33 cellular contexts compared by ENCODE assay signal in the genomic region with DNA sequence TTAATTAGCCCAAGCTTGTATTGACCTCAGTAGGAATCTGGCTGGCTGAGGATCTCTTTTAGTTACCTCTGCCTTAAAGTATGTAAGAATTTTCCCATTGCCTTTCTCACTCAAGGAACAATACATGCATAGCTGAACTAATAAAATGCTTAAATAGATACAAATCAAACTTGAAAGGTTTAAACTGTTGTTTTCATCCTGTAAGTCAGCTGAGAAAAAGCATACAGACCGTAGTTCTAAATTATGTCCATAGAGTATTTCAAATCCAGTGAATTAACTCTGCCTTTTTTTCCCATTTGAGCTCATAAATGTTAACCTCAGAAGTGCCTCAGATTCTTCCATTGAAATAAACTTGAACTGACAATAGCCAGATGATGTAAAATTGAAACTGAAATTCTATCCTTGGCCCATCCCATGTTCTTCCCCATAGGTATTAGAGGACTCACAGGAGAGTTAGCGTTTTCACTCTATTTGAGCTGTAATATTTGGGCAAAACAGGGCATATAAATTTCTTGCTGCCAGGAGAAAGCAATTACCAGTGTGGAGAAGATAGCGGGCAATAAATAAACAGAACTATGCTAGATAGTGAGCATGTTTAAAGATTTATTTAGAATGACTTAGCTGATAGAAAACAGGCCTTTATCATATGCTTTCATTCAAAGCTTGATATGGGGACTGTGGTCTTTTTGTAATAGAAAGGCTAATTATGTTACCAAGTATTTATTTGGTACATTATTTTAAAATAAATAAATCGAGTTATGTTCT.
DNase-seq lines count a peak whose midpoint lies in the region; FAIRE-seq and TF ChIP-seq lines count a peak whose summit lies in the region.
"Had no signal": no experiment of that assay in that cellular context is flagged by ENCODE, and none has a peak within 500 bp of the region (broad histone marks: within the 10 kb centered on the region; RNA-seq: fewer than 3 reads in every experiment).

No MANE protein-coding gene starts in this region.

- no peaks in the 10 kb centered on the region; the same call in 1 of the 2 replicates for H3K27me3 Mint-ChIP-seq in HFFc6 (ENCODE audit: insufficient read depth)
- H3K27me3 Mint-ChIP-seq in nephron (ENCODE audit: low read depth) = no peaks in the 10 kb centered on the region
- H3K27me3 Mint-ChIP-seq: activated CD8-positive, alpha-beta memory T cell treated with anti-CD3 and anti-CD28 coated beads, Interleukin-2, amount 10 ng/mL, durations not matched to agents 7 days and 5 days; dendritic cell treated with granulocyte-macrophage colony-stimulating factor and Interleukin-4, amounts not matched to agents 40 ng/mL and 50 ng/mL, for 4 days; naive thymus-derived CD8-positive, alpha-beta T cell had no signal

- in situ Hi-C loops in astrocyte of the spinal cord (cut with HindIII; ENCODE audit: low sequenced_read_pairs) = no loop called here

- H3K9me3 ChIP-seq in kidney (ENCODE audit: control insufficient read depth in 1 of 2, low read length in 2 of 2) = no peaks in the 10 kb centered on the region
- H3K9me3 ChIP-seq: adrenal gland, esophagus muscularis mucosa, left lung, SJCRH30, spleen, transverse colon had no signal

- H3K36me3 Mint-ChIP-seq in HFFc6 (ENCODE audit: low read depth) (no peaks in the 10 kb centered on the region), nephron (ENCODE audit: low read depth) (no peaks in the 10 kb centered on the region)
- H3K36me3 Mint-ChIP-seq: activated CD8-positive, alpha-beta memory T cell treated with anti-CD3 and anti-CD28 coated beads, Interleukin-2, amount 10 ng/mL, durations not matched to agents 7 days and 5 days; naive thymus-derived CD8-positive, alpha-beta T cell had no signal

- peaks cover 0 to 2% of the 10 kb centered on the region in 2 donors for H3K36me3 ChIP-seq in kidney (ENCODE audit: control insufficient read depth in 1 of 2, insufficient read depth in 2 of 2, low read length in 2 of 2)
- H3K36me3 ChIP-seq: adrenal gland, esophagus muscularis mucosa, SJCRH30, spleen, transverse colon had no signal

- H3K4me3 Mint-ChIP-seq in HFFc6 = no peak overlapping the region
- H3K4me3 Mint-ChIP-seq in nephron = no peak overlapping the region
- H3K4me3 Mint-ChIP-seq: activated CD8-positive, alpha-beta memory T cell treated with anti-CD3 and anti-CD28 coated beads, Interleukin-2, amount 10 ng/mL, durations not matched to agents 7 days and 5 days; activated T-cell treated with anti-CD3 and anti-CD28 coated beads, Interleukin-2, amount 50 U/mL, for 72 hours; dendritic cell treated with granulocyte-macrophage colony-stimulating factor and Interleukin-4, amounts not matched to agents 40 ng/mL and 50 ng/mL, for 4 days; endodermal cell; GM23338; immature natural killer cell; mesothelial cell of epicardium; naive thymus-derived CD8-positive, alpha-beta T cell had no signal

- no peak overlapping the region for H3K27ac ChIP-seq in kidney (ENCODE audit: low read depth in 2 of 2, low read length in 2 of 2)
- H3K27ac ChIP-seq: adrenal gland, C4-2B, esophagus muscularis mucosa, SJCRH30, spleen had no signal

- TF ChIP-seq CTCF in AG10803 (conservative IDR thresholded peaks at IDR 0.05; ENCODE audit: low read length) (no peak), HFFc6 (IDR thresholded peaks at IDR 0.05) (no peak), astrocyte of the spinal cord (IDR thresholded peaks at IDR 0.05; ENCODE audit: low read depth, low read length) (no peak), nephron (IDR thresholded peaks at IDR 0.05; ENCODE audit: unreplicated experiment in 3 of 3) (no peak), kidney (IDR thresholded peaks at IDR 0.05; ENCODE audit: borderline replicate concordance, extremely low read depth, insufficient read depth) (no peak)

- intact Hi-C loops in kidney (cut with DNase I) = no loop called here

- H3K27ac Mint-ChIP-seq in HFFc6 = peak overlapping the region; percentile 29; the same call in 1 of the 2 replicates
- peak overlapping the region; percentile 14 to 54 (median 38) for H3K27ac Mint-ChIP-seq in nephron
- H3K27ac Mint-ChIP-seq: activated CD8-positive, alpha-beta memory T cell treated with anti-CD3 and anti-CD28 coated beads, Interleukin-2, amount 10 ng/mL, durations not matched to agents 7 days and 5 days; activated T-cell treated with anti-CD3 and anti-CD28 coated beads, Interleukin-2, amount 50 U/mL, for 72 hours; dendritic cell treated with granulocyte-macrophage colony-stimulating factor and Interleukin-4, amounts not matched to agents 40 ng/mL and 50 ng/mL, for 4 days; endodermal cell; GM23338; immature natural killer cell; naive thymus-derived CD8-positive, alpha-beta T cell had no signal

- H3K9me3 Mint-ChIP-seq in HFFc6 (no peaks in the 10 kb centered on the region), nephron (no peaks in the 10 kb centered on the region)
- H3K9me3 Mint-ChIP-seq: activated T-cell treated with anti-CD3 and anti-CD28 coated beads, Interleukin-2, amount 50 U/mL, for 72 hours; dendritic cell treated with granulocyte-macrophage colony-stimulating factor and Interleukin-4, amounts not matched to agents 40 ng/mL and 50 ng/mL, for 4 days; endodermal cell; GM23338; immature natural killer cell; mesothelial cell of epicardium; naive thymus-derived CD8-positive, alpha-beta T cell had no signal

- no peak overlapping the region for H3K4me3 ChIP-seq in AG10803 (ENCODE audit: low read length)
- H3K4me3 ChIP-seq in astrocyte of the spinal cord (ENCODE audit: low read depth, low read length) = no peak overlapping the region
- H3K4me3 ChIP-seq in kidney (ENCODE audit: low read length in 2 of 2) = no peak overlapping the region
- H3K4me3 ChIP-seq: adrenal gland, esophagus muscularis mucosa, GM23338, left lung, SJCRH30, spleen, transverse colon had no signal

- peaks cover 15% of the 10 kb centered on the region for H3K4me1 Mint-ChIP-seq in HFFc6 (ENCODE audit: low read depth)
- H3K4me1 Mint-ChIP-seq in nephron = peaks cover 13% of the 10 kb centered on the region
- H3K4me1 Mint-ChIP-seq: activated CD8-positive, alpha-beta memory T cell treated with anti-CD3 and anti-CD28 coated beads, Interleukin-2, amount 10 ng/mL, durations not matched to agents 7 days and 5 days; endodermal cell; GM23338; immature natural killer cell; naive thymus-derived CD8-positive, alpha-beta T cell had no signal

- H3K9ac ChIP-seq in kidney (ENCODE audit: low read length in 2 of 2) = no peak overlapping the region

- H3K4me1 ChIP-seq in kidney (ENCODE audit: control insufficient read depth in 1 of 2, insufficient read depth in 1 of 2, low read depth in 1 of 2, low read length in 2 of 2) = peaks cover 0 to 9% of the 10 kb centered on the region in 2 donors
- H3K4me1 ChIP-seq: SJCRH30 had no signal

- FAIRE-seq in kidney (lab: Jason Lieb, UNC) = no peak

- peak; percentile 78 for DNase-seq in AG10803 (ENCODE audit: low read depth)
- no peak for DNase-seq in HFFc6
- peak; percentile 32 for DNase-seq in astrocyte of the spinal cord (ENCODE audit: low read depth, low spot score)
- no peak for DNase-seq in retina
- DNase-seq in NCI-H1105 (lab: John Stamatoyannopoulos, UW) = no peak
- no peak for DNase-seq in kidney
- no peak for DNase-seq in NOMO-1 treated with dmso at 0.1 percent for 144 hours (lab: John Stamatoyannopoulos, UW; ENCODE audit: unreplicated experiment)
- DNase-seq: activated CD4-positive, CD25-positive, alpha-beta regulatory T cell; activated CD8-positive, alpha-beta memory T cell treated with anti-CD3 and anti-CD28 coated beads, Interleukin-2, amount 10 ng/mL, durations not matched to agents 7 days and 5 days; activated naive CD4-positive, alpha-beta T cell treated with Interleukin-2 at 50 U/mL for 16 hours; activated T-cell treated with anti-CD3 and anti-CD28 coated beads, Interleukin-2, amount 50 U/mL, for 72 hours; adrenal gland; DMS79; endodermal cell; GF-D8; hypothalamus; immature natural killer cell; left lung; naive thymus-derived CD8-positive, alpha-beta T cell; NCI-H1105 treated with DMSO at 0.1 percent for 48 hours; NCI-H1930; NCI-H345; NCI-H748 treated with DMSO at 0.1 percent for 48 hours; SJCRH30; spleen; T-helper 1 cell; transverse colon had no signal

Comparison
In these comparisons a context has a peak if more than half of its experiments do, and no peak if none do; other contexts are left out.
1. DNase-seq: peak in AG10803 (single experiment) and astrocyte of the spinal cord (single experiment); none in HFFc6 (single experiment), retina (single experiment), NCI-H1105 (single experiment), kidney (single experiment) and NOMO-1 treated with dmso at 0.1 percent for 144 hours (single experiment).